In genomic region chr2:147575106-147575505, GRCh38 we compare ENCODE assay signal across 37 cellular contexts.
DNase-seq lines count a peak whose midpoint lies in the region; ATAC-seq, FAIRE-seq and TF ChIP-seq lines count a peak whose summit lies in the region.
"Had no signal": no experiment of that assay in that cellular context is flagged by ENCODE, and none has a peak within 500 bp of the region (broad histone marks: within the 10 kb centered on the region; RNA-seq: fewer than 3 reads in every experiment).

No MANE protein-coding gene starts in this region.

- TF ChIP-seq EP300 in K562 (IDR thresholded peaks at IDR 0.05; ENCODE audit: low read length), result no peak

- H3K27ac Mint-ChIP-seq in activated naive CD8-positive, alpha-beta T cell treated with anti-CD3 and anti-CD28 coated beads for 36 hours, result no peak overlapping the region
- H3K27ac Mint-ChIP-seq: B cell; CD14-positive monocyte; CD4-positive, alpha-beta memory T cell; CD4-positive, alpha-beta T cell; CD4-positive, CD25-positive, alpha-beta regulatory T cell; CD8-positive, alpha-beta memory T cell; CD8-positive, alpha-beta T cell had no signal

- TF ChIP-seq RAD21 in K562 (CRISPR knock-in tag; conservative IDR thresholded peaks at IDR 0.05 in 1 of 2, IDR thresholded peaks at IDR 0.05 in 1 of 2), result no peak

- intact Hi-C loops in K562 (cut with micrococcal nuclease), result no loop called here
- intact Hi-C loops in pancreas (cut with DNase I), result no loop called here

- TF ChIP-seq CTCF in K562 (IDR thresholded peaks at IDR 0.05 in 2 of 3, conservative IDR thresholded peaks at IDR 0.05 in 1 of 3; ENCODE audit: insufficient read depth in 2 of 3, low read depth in 1 of 3, low read length in 3 of 3), result no peak
- TF ChIP-seq CTCF in bronchial epithelial cell (IDR thresholded peaks at IDR 0.05; ENCODE audit: insufficient read depth, low read length, severe bottlenecking), result no peak
- TF ChIP-seq CTCF in foreskin keratinocyte (conservative IDR thresholded peaks at IDR 0.05), result no peak
- TF ChIP-seq CTCF in keratinocyte (optimal IDR thresholded peaks at IDR 0.05 in 1 of 3, IDR thresholded peaks at IDR 0.05 in 1 of 3, conservative IDR thresholded peaks at IDR 0.05 in 1 of 3; ENCODE audit: extremely low read depth in 1 of 3, insufficient read depth in 2 of 3, low read length in 3 of 3), result no peak
- TF ChIP-seq CTCF in pancreas (IDR thresholded peaks at IDR 0.05), result no peak
- TF ChIP-seq CTCF in GM13976 (IDR thresholded peaks at IDR 0.05; ENCODE audit: borderline replicate concordance, control extremely low read depth, extremely low read depth, insufficient read depth, missing control alignments), result no peak

- no peaks in the 10 kb centered on the region for H3K9me3 Mint-ChIP-seq in activated naive CD8-positive, alpha-beta T cell treated with anti-CD3 and anti-CD28 coated beads for 36 hours
- H3K9me3 Mint-ChIP-seq: CD4-positive, alpha-beta T cell; CD8-positive, alpha-beta T cell had no signal

- H3K4me3 Mint-ChIP-seq in activated naive CD8-positive, alpha-beta T cell treated with anti-CD3 and anti-CD28 coated beads for 36 hours, result no peak overlapping the region
- H3K4me3 Mint-ChIP-seq: B cell; CD14-positive monocyte; CD4-positive, alpha-beta memory T cell; CD4-positive, alpha-beta T cell; CD4-positive, CD25-positive, alpha-beta regulatory T cell; CD8-positive, alpha-beta memory T cell; CD8-positive, alpha-beta T cell had no signal

- dilution Hi-C loops in keratinocyte (cut with MboI; ENCODE audit: extremely low pct_ligation_motif_present, low sequenced_read_pairs), result no loop called here

- H3K9me1 ChIP-seq in K562 (ENCODE audit: control insufficient read depth, insufficient read depth, low read length) (no peaks in the 10 kb centered on the region), keratinocyte (ENCODE audit: control insufficient read depth, extremely low read depth, insufficient read depth, low read length) (no peaks in the 10 kb centered on the region)

- H3K79me2 ChIP-seq in K562 (ENCODE audit: control insufficient read depth, insufficient read depth, low read length) (no peaks in the 10 kb centered on the region), keratinocyte (ENCODE audit: control insufficient read depth, insufficient read depth, low read length) (no peaks in the 10 kb centered on the region)

- FAIRE-seq in K562 (lab: Jason Lieb, UNC) (no peak), bronchial epithelial cell (lab: Jason Lieb, UNC) (no peak), keratinocyte (lab: Jason Lieb, UNC) (no peak), pancreas (lab: Jason Lieb, UNC) (no peak)
- FAIRE-seq: A204.1, A549, D721Med had no signal

- no peaks in the 10 kb centered on the region for H3K27me3 Mint-ChIP-seq in activated naive CD8-positive, alpha-beta T cell treated with anti-CD3 and anti-CD28 coated beads for 36 hours
- H3K27me3 Mint-ChIP-seq: B cell; CD4-positive, alpha-beta memory T cell; CD4-positive, alpha-beta T cell; CD8-positive, alpha-beta memory T cell had no signal

- no peaks in the 10 kb centered on the region for H3K4me1 ChIP-seq in K562 (replicated peaks in 1 of 2; ENCODE audit: control insufficient read depth in 2 of 2, insufficient read depth in 2 of 2, low read length in 2 of 2)
- no peaks in the 10 kb centered on the region for H3K4me1 ChIP-seq in foreskin keratinocyte
- H3K4me1 ChIP-seq in keratinocyte (ENCODE audit: control insufficient read depth, extremely low read depth, insufficient read depth, low read length), result peaks cover 4% of the 10 kb centered on the region
- H3K4me1 ChIP-seq in pancreas, result no peaks in the 10 kb centered on the region
- H3K4me1 ChIP-seq: A549; BE2C; BLaER1; BLaER1 treated with 17β-estradiol and CSF1 and Interleukin-3, amounts not matched to agents 10 nM and 100 nM; Caco-2 had no signal

- in situ Hi-C loops in K562 (cut with MboI), result no loop called here
- in situ Hi-C loops in GM13976 (cut with MboI; ENCODE audit: low sequenced_read_pairs, unreplicated experiment), result no loop called here

- H2AFZ ChIP-seq in K562 (ENCODE audit: low read depth, low read length) (no peak overlapping the region), keratinocyte (ENCODE audit: control insufficient read depth, low read length) (peak overlapping the region; percentile 8)

- H3K27ac ChIP-seq in K562 (ENCODE audit: extremely low read depth, low read depth, low read length) (no peak overlapping the region), foreskin keratinocyte (no peak overlapping the region), keratinocyte (ENCODE audit: control insufficient read depth, insufficient read depth, low read length) (no peak overlapping the region), pancreas (no peak overlapping the region)
- H3K27ac ChIP-seq: 22Rv1; A549; BLaER1; BLaER1 treated with 17β-estradiol and CSF1 and Interleukin-3, amounts not matched to agents 10 nM and 100 nM; C4-2B had no signal

- TF ChIP-seq POLR2A in K562 (conservative IDR thresholded peaks at IDR 0.05), result no peak

- POLR2A ChIA-PET in K562 (lab: Yijun Ruan, JAX), result no interaction called here

- H3K4me2 ChIP-seq in K562 (ENCODE audit: insufficient read depth, low read length) (no peak overlapping the region), keratinocyte (ENCODE audit: control insufficient read depth, extremely low read depth, insufficient read depth, low read depth, low read length) (no peak overlapping the region)
- H3K4me2 ChIP-seq: A549; BLaER1; BLaER1 treated with 17β-estradiol and CSF1 and Interleukin-3, amounts not matched to agents 10 nM and 100 nM had no signal

- H3K27me3 ChIP-seq in K562 (ENCODE audit: control insufficient read depth in 2 of 2, insufficient read depth in 2 of 2, low read length in 2 of 2) (no peaks in the 10 kb centered on the region), bronchial epithelial cell (ENCODE audit: control insufficient read depth, insufficient read depth, low read length) (no peaks in the 10 kb centered on the region), foreskin keratinocyte (no peaks in the 10 kb centered on the region), keratinocyte (ENCODE audit: control insufficient read depth, extremely low read depth, insufficient read depth, low read length) (no peaks in the 10 kb centered on the region), pancreas (no peaks in the 10 kb centered on the region)
- H3K27me3 ChIP-seq: BE2C; BLaER1; BLaER1 treated with 17β-estradiol and CSF1 and Interleukin-3, amounts not matched to agents 10 nM and 100 nM had no signal

- H3K9me3 ChIP-seq in K562 (replicated peaks; ENCODE audit: control insufficient read depth, insufficient read depth, low read depth, low read length) (no peaks in the 10 kb centered on the region), keratinocyte (ENCODE audit: control insufficient read depth, low read depth, low read length) (no peaks in the 10 kb centered on the region), pancreas (no peaks in the 10 kb centered on the region)
- H3K9me3 ChIP-seq: A549, BE2C, BLaER1, Caco-2 had no signal

- DNase-seq in K562 (ENCODE audit: extremely low read depth in 1 of 4, low spot score in 3 of 4), result no peak
- peak; percentile 40 for DNase-seq in bronchial epithelial cell (ENCODE audit: low read depth)
- peak; percentile 54 to 68 for DNase-seq in foreskin keratinocyte
- DNase-seq in keratinocyte (ENCODE audit: low read depth, low spot score), result no peak
- DNase-seq in pancreas, result no peak
- DNase-seq in activated naive CD8-positive, alpha-beta T cell treated with anti-CD3 and anti-CD28 coated beads for 36 hours, result no peak
- no peak for DNase-seq in GM13976 (ENCODE audit: low spot score)
- DNase-seq in HuH-7 (ENCODE audit: low spot score), result no peak
- DNase-seq: 8988T; ACHN; AML-193; BE2C; C1 segment of cervical spinal cord; Caco-2; Calu3; CD4-positive, alpha-beta memory T cell; CD4-positive, alpha-beta T cell; CD4-positive, CD25-positive, alpha-beta regulatory T cell; CD8-positive, alpha-beta memory T cell; CD8-positive, alpha-beta T cell; COR-L47; DMS 273 treated with DMSO at 0.1 percent for 48 hours; DMS153; DMS53; DMS79; DMS79 treated with DMSO at 0.1 percent for 48 hours; DND-41; EL had no signal

- no TSS peak for BruUV-seq in K562 (replicated peaks; lab: Mats Ljungman, UMichigan)

- no peak overlapping the region for H3K4me3 ChIP-seq in K562
- no peak overlapping the region for H3K4me3 ChIP-seq in bronchial epithelial cell (ENCODE audit: low read depth, low read length)
- H3K4me3 ChIP-seq in keratinocyte (ENCODE audit: control insufficient read depth in 2 of 3, extremely low read depth in 1 of 3, insufficient read depth in 2 of 3, low read depth in 1 of 3, low read length in 3 of 3), result no peak overlapping the region
- no peak overlapping the region for H3K4me3 ChIP-seq in pancreas
- H3K4me3 ChIP-seq: A549; BLaER1; BLaER1 treated with 17β-estradiol and CSF1 and Interleukin-3, amounts not matched to agents 10 nM and 100 nM had no signal

- H3K36me3 ChIP-seq in K562 (ENCODE audit: control insufficient read depth, insufficient read depth, low read length), result no peaks in the 10 kb centered on the region
- H3K36me3 ChIP-seq in bronchial epithelial cell (ENCODE audit: control insufficient read depth, insufficient read depth, low read length), result no peaks in the 10 kb centered on the region
- H3K36me3 ChIP-seq in keratinocyte (ENCODE audit: control insufficient read depth in 2 of 2, extremely low read depth in 1 of 2, insufficient read depth in 2 of 2, low read length in 2 of 2), result no peaks in the 10 kb centered on the region
- H3K36me3 ChIP-seq in pancreas, result no peaks in the 10 kb centered on the region
- H3K36me3 ChIP-seq: BE2C; BLaER1; BLaER1 treated with 17β-estradiol and CSF1 and Interleukin-3, amounts not matched to agents 10 nM and 100 nM had no signal

- WGBS in K562 (ENCODE audit: insufficient coverage, low coverage, missing lambda C conversion rate), result 0% methylated on average over 3 of the region's 3 CpGs
- WGBS in pancreas, 2 donors, result 87 to 94% methylated on average over 3 of the region's 3 CpGs

- no peaks in the 10 kb centered on the region for H4K20me1 ChIP-seq in K562 (replicated peaks; ENCODE audit: control insufficient read depth, insufficient read depth, low read length)
- H4K20me1 ChIP-seq in keratinocyte (ENCODE audit: control insufficient read depth, extremely low read depth, insufficient read depth, low read length), result no peaks in the 10 kb centered on the region
- H4K20me1 ChIP-seq: BLaER1; BLaER1 treated with 17β-estradiol and CSF1 and Interleukin-3, amounts not matched to agents 10 nM and 100 nM had no signal

- ATAC-seq in K562, result no peak
- peak; percentile 34 for ATAC-seq in foreskin keratinocyte
- no peak for ATAC-seq in pancreas
- ATAC-seq: A549; CD8-positive, alpha-beta T cell had no signal

- H3K9ac ChIP-seq in K562 (ENCODE audit: insufficient read depth in 1 of 2, low read depth in 2 of 2, low read length in 2 of 2), result no peak overlapping the region
- no peak overlapping the region for H3K9ac ChIP-seq in keratinocyte (ENCODE audit: control insufficient read depth, extremely low read depth, insufficient read depth, low read length)
- H3K9ac ChIP-seq: BLaER1; BLaER1 treated with 17β-estradiol and CSF1 and Interleukin-3, amounts not matched to agents 10 nM and 100 nM had no signal

- H3K4me1 Mint-ChIP-seq in activated naive CD8-positive, alpha-beta T cell treated with anti-CD3 and anti-CD28 coated beads for 36 hours, result no peaks in the 10 kb centered on the region
- H3K4me1 Mint-ChIP-seq: B cell; CD4-positive, alpha-beta memory T cell; CD4-positive, CD25-positive, alpha-beta regulatory T cell; CD8-positive, alpha-beta memory T cell had no signal

- CTCF ChIA-PET in K562 (lab: Yijun Ruan, JAX; ENCODE audit: low intra/inter-chr PET ratio), result no interaction called here

- H3K36me3 Mint-ChIP-seq in activated naive CD8-positive, alpha-beta T cell treated with anti-CD3 and anti-CD28 coated beads for 36 hours, result no peaks in the 10 kb centered on the region
- H3K36me3 Mint-ChIP-seq: CD4-positive, alpha-beta memory T cell; CD8-positive, alpha-beta memory T cell; CD8-positive, alpha-beta T cell had no signal

Comparison
In these comparisons a context has a peak if more than half of its experiments do, and no peak if none do; other contexts are left out.
1. DNase-seq: peak in bronchial epithelial cell (single experiment) and foreskin keratinocyte (2 of 2); none in K562 (0 of 4), keratinocyte (single experiment), pancreas (0 of 6), activated naive CD8-positive, alpha-beta T cell treated with anti-CD3 and anti-CD28 coated beads for 36 hours (single experiment), GM13976 (single experiment) and HuH-7 (single experiment).